Comparison of ENCODE assay signal across 8 cellular contexts in genomic region chr22:46537221-46537945, GRCh38. TPM values are rescaled to one million over a fixed set of nuclear protein-coding genes. Genes with fewer than 3 reads are reported as not detected.
DNase-seq lines count a peak whose midpoint lies in the region; TF ChIP-seq lines count a peak whose summit lies in the region.

A gene with protein sequence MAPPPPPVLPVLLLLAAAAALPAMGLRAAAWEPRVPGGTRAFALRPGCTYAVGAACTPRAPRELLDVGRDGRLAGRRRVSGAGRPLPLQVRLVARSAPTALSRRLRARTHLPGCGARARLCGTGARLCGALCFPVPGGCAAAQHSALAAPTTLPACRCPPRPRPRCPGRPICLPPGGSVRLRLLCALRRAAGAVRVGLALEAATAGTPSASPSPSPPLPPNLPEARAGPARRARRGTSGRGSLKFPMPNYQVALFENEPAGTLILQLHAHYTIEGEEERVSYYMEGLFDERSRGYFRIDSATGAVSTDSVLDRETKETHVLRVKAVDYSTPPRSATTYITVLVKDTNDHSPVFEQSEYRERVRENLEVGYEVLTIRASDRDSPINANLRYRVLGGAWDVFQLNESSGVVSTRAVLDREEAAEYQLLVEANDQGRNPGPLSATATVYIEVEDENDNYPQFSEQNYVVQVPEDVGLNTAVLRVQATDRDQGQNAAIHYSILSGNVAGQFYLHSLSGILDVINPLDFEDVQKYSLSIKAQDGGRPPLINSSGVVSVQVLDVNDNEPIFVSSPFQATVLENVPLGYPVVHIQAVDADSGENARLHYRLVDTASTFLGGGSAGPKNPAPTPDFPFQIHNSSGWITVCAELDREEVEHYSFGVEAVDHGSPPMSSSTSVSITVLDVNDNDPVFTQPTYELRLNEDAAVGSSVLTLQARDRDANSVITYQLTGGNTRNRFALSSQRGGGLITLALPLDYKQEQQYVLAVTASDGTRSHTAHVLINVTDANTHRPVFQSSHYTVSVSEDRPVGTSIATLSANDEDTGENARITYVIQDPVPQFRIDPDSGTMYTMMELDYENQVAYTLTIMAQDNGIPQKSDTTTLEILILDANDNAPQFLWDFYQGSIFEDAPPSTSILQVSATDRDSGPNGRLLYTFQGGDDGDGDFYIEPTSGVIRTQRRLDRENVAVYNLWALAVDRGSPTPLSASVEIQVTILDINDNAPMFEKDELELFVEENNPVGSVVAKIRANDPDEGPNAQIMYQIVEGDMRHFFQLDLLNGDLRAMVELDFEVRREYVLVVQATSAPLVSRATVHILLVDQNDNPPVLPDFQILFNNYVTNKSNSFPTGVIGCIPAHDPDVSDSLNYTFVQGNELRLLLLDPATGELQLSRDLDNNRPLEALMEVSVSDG (N-terminal part only) (minus strand): TSS chr22:46537620. CDS start chr22:46537170, 450 bp downstream.

- DNase-seq in G401 (ENCODE audit: low spot score) (no peak), NCI-H146 (lab: John Stamatoyannopoulos, UW) (peak; percentile 68), T47D (ENCODE audit: low read depth in 1 of 2, low spot score in 1 of 2) (peak; percentile 81 to 91), kidney tubule cell (ENCODE audit: low spot score) (peak; percentile 92), tibial artery (no peak), NCI-H187 (lab: John Stamatoyannopoulos, UW) (no peak), NCI-H2107 treated with DMSO at 0.1 percent for 48 hours (lab: John Stamatoyannopoulos, UW; ENCODE audit: unreplicated experiment) (no peak), globus pallidus (ENCODE audit: low spot score) (no peak)

- H3K36me3 ChIP-seq in tibial artery, result no peaks in the 10 kb centered on the region

- peaks cover 0 to 22% (median 16%) of the 10 kb centered on the region in 4 donors for H3K4me1 ChIP-seq in tibial artery

- peak within 1 kb of the TSS; percentile 33 to 48 for H3K4me3 ChIP-seq in tibial artery

- in situ Hi-C loops in G401 (cut with HindIII; ENCODE audit: low sequenced_read_pairs) (no loop called here), T47D (cut with HindIII; ENCODE audit: low pct_unique_long_range_greater_than_20kb, low sequenced_read_pairs) (no loop called here)

- no peaks in the 10 kb centered on the region for H3K9me3 ChIP-seq in tibial artery

- no peak within 1 kb of the TSS for H3K27ac ChIP-seq in tibial artery

- intact Hi-C loops in tibial artery (cut with DNase I; ENCODE audit: low total_unique reads), result no loop called here

- peaks cover 0 to 85% of the 10 kb centered on the region in 2 donors for H3K27me3 ChIP-seq in tibial artery

- no peak for TF ChIP-seq CTCF in tibial artery (IDR thresholded peaks at IDR 0.05)

RNA-seq across cellular contexts. Expression of the gene that starts here (rescaled TPM):
- 5.5 and 10.1 TPM in 2 replicates for total RNA-seq in G401 (2014; rRNA removed; shearing (Covaris generic))

Comparison
In these comparisons a context has a peak if more than half of its experiments do, and no peak if none do; other contexts are left out.
1. DNase-seq: peak in NCI-H146 (single experiment), T47D (2 of 2) and kidney tubule cell (single experiment); none in G401 (single experiment), tibial artery (0 of 2), NCI-H187 (0 of 2), NCI-H2107 treated with DMSO at 0.1 percent for 48 hours (single experiment) and globus pallidus (single experiment).